1 cellular context compared by ENCODE assay signal in the genomic region with DNA sequence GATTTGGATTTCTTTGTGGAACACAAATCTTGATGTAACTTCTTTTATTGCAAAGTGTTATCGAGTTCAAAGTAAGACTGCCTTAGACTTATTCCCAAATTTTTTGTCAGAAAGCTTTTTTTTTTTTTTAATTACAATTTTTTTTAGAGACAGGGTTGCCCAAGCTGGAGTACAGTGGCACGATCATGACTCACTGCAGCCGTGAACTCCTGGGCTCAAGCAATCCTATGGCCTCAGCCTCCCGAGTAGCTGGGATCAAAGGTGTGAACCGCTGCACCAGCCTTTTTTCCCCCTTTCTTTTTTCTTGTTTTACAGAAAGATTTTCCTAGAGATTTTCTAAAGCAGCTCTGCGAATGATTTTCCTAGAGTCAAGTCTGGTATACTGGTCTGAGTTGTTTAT.
TF ChIP-seq lines count a peak whose summit lies in the region.

No MANE protein-coding gene starts in this region.

TF ChIP-seq in HepG2, 621 proteins besides CTCF, POLR2A, EP300 and RAD21:
- TF ChIP-seq HOXA9 (CRISPR knock-in tag; IDR thresholded peaks at IDR 0.05; ENCODE audit: borderline replicate concordance) (no peak), ZBTB33 (CRISPR knock-in tag; IDR thresholded peaks at IDR 0.05) (peak; percentile 62; the same call in 1 of the 2 replicates), ZNF326 (CRISPR knock-in tag; IDR thresholded peaks at IDR 0.05; ENCODE audit: borderline replicate concordance) (no peak), MYC (CRISPR knock-in tag; IDR thresholded peaks at IDR 0.05; ENCODE audit: borderline replicate concordance) (no peak), TCF7 (IDR thresholded peaks at IDR 0.05; ENCODE audit: low read depth) (peak; percentile 17; the same call in 1 of the 2 replicates), FOSL2 (CRISPR knock-in tag; IDR thresholded peaks at IDR 0.05) (peak; percentile 80)
- TF ChIP-seq, protein P1, sequence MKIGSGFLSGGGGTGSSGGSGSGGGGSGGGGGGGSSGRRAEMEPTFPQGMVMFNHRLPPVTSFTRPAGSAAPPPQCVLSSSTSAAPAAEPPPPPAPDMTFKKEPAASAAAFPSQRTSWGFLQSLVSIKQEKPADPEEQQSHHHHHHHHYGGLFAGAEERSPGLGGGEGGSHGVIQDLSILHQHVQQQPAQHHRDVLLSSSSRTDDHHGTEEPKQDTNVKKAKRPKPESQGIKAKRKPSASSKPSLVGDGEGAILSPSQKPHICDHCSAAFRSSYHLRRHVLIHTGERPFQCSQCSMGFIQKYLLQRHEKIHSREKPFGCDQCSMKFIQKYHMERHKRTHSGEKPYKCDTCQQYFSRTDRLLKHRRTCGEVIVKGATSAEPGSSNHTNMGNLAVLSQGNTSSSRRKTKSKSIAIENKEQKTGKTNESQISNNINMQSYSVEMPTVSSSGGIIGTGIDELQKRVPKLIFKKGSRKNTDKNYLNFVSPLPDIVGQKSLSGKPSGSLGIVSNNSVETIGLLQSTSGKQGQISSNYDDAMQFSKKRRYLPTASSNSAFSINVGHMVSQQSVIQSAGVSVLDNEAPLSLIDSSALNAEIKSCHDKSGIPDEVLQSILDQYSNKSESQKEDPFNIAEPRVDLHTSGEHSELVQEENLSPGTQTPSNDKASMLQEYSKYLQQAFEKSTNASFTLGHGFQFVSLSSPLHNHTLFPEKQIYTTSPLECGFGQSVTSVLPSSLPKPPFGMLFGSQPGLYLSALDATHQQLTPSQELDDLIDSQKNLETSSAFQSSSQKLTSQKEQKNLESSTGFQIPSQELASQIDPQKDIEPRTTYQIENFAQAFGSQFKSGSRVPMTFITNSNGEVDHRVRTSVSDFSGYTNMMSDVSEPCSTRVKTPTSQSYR (CRISPR knock-in tag; IDR thresholded peaks at IDR 0.05; ENCODE audit: borderline replicate concordance), result no peak
- TF ChIP-seq, protein P2, sequence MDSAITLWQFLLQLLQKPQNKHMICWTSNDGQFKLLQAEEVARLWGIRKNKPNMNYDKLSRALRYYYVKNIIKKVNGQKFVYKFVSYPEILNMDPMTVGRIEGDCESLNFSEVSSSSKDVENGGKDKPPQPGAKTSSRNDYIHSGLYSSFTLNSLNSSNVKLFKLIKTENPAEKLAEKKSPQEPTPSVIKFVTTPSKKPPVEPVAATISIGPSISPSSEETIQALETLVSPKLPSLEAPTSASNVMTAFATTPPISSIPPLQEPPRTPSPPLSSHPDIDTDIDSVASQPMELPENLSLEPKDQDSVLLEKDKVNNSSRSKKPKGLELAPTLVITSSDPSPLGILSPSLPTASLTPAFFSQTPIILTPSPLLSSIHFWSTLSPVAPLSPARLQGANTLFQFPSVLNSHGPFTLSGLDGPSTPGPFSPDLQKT (CRISPR knock-in tag; IDR thresholded peaks at IDR 0.05; ENCODE audit: borderline replicate concordance), result no peak
